11 cellular contexts compared by ENCODE assay signal in the genomic region with DNA sequence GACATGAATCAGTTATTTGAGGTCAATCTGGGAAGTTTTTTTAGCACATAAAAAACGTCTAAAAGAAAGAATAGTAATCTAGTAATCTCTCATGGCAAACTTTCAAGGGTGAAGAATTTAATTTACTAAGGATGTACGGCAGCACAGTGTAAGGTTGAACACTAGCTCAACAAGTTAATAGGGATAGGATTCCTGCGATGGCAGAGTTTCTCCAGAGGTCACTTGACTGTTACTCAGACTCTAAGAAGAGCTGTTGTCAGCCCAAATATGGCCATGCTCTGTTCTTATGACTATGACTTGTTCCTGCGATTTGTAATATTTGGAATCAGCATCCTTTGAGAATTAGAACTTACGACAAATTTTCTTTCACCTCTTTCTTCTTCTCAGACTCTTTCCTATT.
DNase-seq lines count a peak whose midpoint lies in the region; ATAC-seq and TF ChIP-seq lines count a peak whose summit lies in the region.
"Had no signal": no experiment of that assay in that cellular context is flagged by ENCODE, and none has a peak within 500 bp of the region (broad histone marks: within the 10 kb centered on the region; RNA-seq: fewer than 3 reads in every experiment).

No MANE protein-coding gene starts in this region.

- no peak overlapping the region for H3K4me3 ChIP-seq in AG10803 (ENCODE audit: low read length)

- peak; percentile 80 for DNase-seq in AG10803 (ENCODE audit: low read depth)
- DNase-seq in left cardiac atrium: no peak
- DNase-seq in renal cortical epithelial cell (ENCODE audit: low read depth): peak; percentile 32
- no peak for DNase-seq in stimulated activated naive CD4-positive, alpha-beta T cell (lab: John Stamatoyannopoulos, UW)
- no peak for DNase-seq in stimulated activated CD4-positive, alpha-beta T cell treated with anti-CD3 and anti-CD28 coated beads, Interleukin-4, amount 100 ng/mL, for 4 hours
- DNase-seq in DMS53 treated with DMSO at 0.1 percent for 48 hours (lab: John Stamatoyannopoulos, UW; ENCODE audit: unreplicated experiment): no peak
- DNase-seq: activated naive CD4-positive, alpha-beta T cell treated with anti-CD3 and anti-CD28 coated beads, Interleukin-2, amount 50 U/mL, for 16 hours; MM.1S; NK-92 treated with Interleukin-12 subunit alpha and Interleukin-12 subunit beta, amount 100 ng/mL, for 24 hours had no signal

- TF ChIP-seq CTCF in AG10803 (conservative IDR thresholded peaks at IDR 0.05; ENCODE audit: low read length): no peak

- intact Hi-C loops in left cardiac atrium (cut with DNase I): no loop called here

- ATAC-seq in SK-N-SH treated with all-trans-retinoic acid at 6 μM for 48 hours (peak; percentile 77), left cardiac atrium (peak; percentile 53 to 60), GM19455 (IDR thresholded peaks at IDR 0.05; ENCODE audit: unreplicated experiment) (no peak)

TF ChIP-seq in SK-N-SH treated with all-trans-retinoic acid at 6 μM for 48 hours, 23 proteins besides CTCF, POLR2A, EP300 and RAD21:
- TF ChIP-seq TCF4 (CRISPR knock-in tag; IDR thresholded peaks at IDR 0.05; ENCODE audit: borderline replicate concordance): no peak
- TF ChIP-seq SNAI2 (CRISPR knock-in tag; IDR thresholded peaks at IDR 0.05): no peak
- TF ChIP-seq, protein P1, sequence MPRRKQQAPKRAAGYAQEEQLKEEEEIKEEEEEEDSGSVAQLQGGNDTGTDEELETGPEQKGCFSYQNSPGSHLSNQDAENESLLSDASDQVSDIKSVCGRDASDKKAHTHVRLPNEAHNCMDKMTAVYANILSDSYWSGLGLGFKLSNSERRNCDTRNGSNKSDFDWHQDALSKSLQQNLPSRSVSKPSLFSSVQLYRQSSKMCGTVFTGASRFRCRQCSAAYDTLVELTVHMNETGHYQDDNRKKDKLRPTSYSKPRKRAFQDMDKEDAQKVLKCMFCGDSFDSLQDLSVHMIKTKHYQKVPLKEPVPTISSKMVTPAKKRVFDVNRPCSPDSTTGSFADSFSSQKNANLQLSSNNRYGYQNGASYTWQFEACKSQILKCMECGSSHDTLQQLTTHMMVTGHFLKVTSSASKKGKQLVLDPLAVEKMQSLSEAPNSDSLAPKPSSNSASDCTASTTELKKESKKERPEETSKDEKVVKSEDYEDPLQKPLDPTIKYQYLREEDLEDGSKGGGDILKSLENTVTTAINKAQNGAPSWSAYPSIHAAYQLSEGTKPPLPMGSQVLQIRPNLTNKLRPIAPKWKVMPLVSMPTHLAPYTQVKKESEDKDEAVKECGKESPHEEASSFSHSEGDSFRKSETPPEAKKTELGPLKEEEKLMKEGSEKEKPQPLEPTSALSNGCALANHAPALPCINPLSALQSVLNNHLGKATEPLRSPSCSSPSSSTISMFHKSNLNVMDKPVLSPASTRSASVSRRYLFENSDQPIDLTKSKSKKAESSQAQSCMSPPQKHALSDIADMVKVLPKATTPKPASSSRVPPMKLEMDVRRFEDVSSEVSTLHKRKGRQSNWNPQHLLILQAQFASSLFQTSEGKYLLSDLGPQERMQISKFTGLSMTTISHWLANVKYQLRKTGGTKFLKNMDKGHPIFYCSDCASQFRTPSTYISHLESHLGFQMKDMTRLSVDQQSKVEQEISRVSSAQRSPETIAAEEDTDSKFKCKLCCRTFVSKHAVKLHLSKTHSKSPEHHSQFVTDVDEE (CRISPR knock-in tag; IDR thresholded peaks at IDR 0.05): no peak

Comparison
In these comparisons a context has a peak if more than half of its experiments do, and no peak if none do; other contexts are left out.
1. DNase-seq: peak in AG10803 (single experiment) and renal cortical epithelial cell (single experiment); none in left cardiac atrium (single experiment), stimulated activated naive CD4-positive, alpha-beta T cell (0 of 6), stimulated activated CD4-positive, alpha-beta T cell treated with anti-CD3 and anti-CD28 coated beads, Interleukin-4, amount 100 ng/mL, for 4 hours (0 of 2) and DMS53 treated with DMSO at 0.1 percent for 48 hours (single experiment).